34 cellular contexts compared by ENCODE assay signal in genomic region chr17:14971054-14971453, GRCh38.
"Had no signal": no experiment of that assay in that cellular context is flagged by ENCODE, and none has a peak within 500 bp of the region (broad histone marks: within the 10 kb centered on the region; RNA-seq: fewer than 3 reads in every experiment).

No MANE protein-coding gene starts in this region.

- H3K4me2 ChIP-seq: KMS-11 had no signal

- DNase-seq: Karpas-422, Kasumi-1, MG63, MM.1S, MV-4-11, NCI-H1048, NCI-H1092, NCI-H1092 treated with DMSO at 0.1 percent for 48 hours, NCI-H1105, NCI-H1105 treated with DMSO at 0.1 percent for 48 hours, NCI-H1417, NCI-H1417 treated with DMSO at 0.1 percent for 48 hours, NCI-H1436, NCI-H1436 treated with DMSO at 0.1 percent for 48 hours, NCI-H146, NCI-H1694, NCI-H1694 treated with DMSO at 0.1 percent for 48 hours, NCI-H187, NCI-H187 treated with DMSO at 0.1 percent for 48 hours, NCI-H1930, NCI-H2029, NCI-H2029 treated with DMSO at 0.1 percent for 48 hours, NCI-H2081, NCI-H2081 treated with DMSO at 0.1 percent for 48 hours, NCI-H2107, NCI-H2171, NCI-H2171 treated with DMSO at 0.1 percent for 48 hours, NCI-H2227 treated with DMSO at 0.1 percent for 48 hours, NCI-H226, NCI-H345, NCI-H446, NCI-H446 treated with DMSO at 0.1 percent for 48 hours, NCI-H510A had no signal

- H3K9ac ChIP-seq: KMS-11 had no signal

- H3K4me3 ChIP-seq: MG63 had no signal

- H3K27me3 ChIP-seq: MG63 had no signal

- H3K36me3 ChIP-seq: MG63 had no signal

- H3K9me3 ChIP-seq: MG63 had no signal

- H3K27ac ChIP-seq: KMS-11 had no signal
